Comparison of ENCODE assay signal across 8 cellular contexts in the genomic region with DNA sequence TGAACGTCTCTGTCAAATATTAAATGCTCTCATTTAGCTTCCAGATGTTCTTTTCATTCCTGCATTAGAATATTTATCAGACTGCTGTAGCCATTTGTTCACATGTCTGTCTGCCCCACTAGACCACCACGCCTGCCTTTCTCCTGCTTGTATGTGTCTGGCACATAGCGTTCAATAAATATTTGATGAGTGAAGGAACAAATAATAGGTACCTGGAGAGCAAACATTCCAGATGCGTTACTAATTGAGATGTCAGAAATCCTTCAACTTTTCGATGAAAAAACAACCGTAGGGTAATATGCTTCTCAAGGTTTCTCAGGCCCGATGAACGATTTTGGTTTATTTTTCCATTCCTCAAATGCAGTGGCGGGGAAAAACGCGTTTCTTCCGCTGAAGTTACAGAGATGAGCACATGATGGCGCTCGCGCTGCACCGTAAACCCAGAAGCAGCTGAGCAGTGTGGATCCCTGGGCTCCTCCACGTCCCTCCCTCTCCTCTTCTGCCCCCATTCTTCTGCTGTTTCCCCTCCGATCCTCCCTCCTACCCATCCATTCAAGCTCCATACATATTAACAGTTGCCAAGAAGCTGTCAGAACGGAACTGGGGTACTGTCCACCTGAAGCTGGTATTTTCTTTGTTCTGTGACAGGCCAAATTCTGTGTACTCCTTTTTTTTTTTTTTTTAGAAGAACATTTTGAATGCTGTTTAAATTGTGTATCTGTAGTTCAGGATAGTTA.
DNase-seq lines count a peak whose midpoint lies in the region; ATAC-seq, FAIRE-seq and TF ChIP-seq lines count a peak whose summit lies in the region.

No MANE protein-coding gene starts in this region.

- no peaks in the 10 kb centered on the region for H3K9me3 ChIP-seq in HEK293 (ENCODE audit: control insufficient read depth, insufficient read depth, low read depth, low read length)
- H3K9me3 ChIP-seq in GM12878 (replicated peaks; ENCODE audit: control insufficient read depth, insufficient read depth, low read length), result no peaks in the 10 kb centered on the region

- H3K36me3 ChIP-seq in HEK293 (ENCODE audit: control insufficient read depth in 2 of 2, insufficient read depth in 1 of 2, low read length in 2 of 2) (no peaks in the 10 kb centered on the region), GM12878 (ENCODE audit: control insufficient read depth in 2 of 2, insufficient read depth in 2 of 2, low read length in 1 of 2) (no peaks in the 10 kb centered on the region)

- intact Hi-C loops in GM12878 (cut with micrococcal nuclease; ENCODE audit: unreplicated experiment), result loop anchor here (2.0 kb wide), 1 partner anchor 55 kb away; no protein-coding TSS in a partner anchor

- TF ChIP-seq POLR2A in GM12878 (IDR thresholded peaks at IDR 0.05; ENCODE audit: low read depth, low read length), result no peak

- DNase-seq in DMS 273 treated with DMSO at 0.1 percent for 48 hours (lab: John Stamatoyannopoulos, UW) (peak; percentile 63), NCI-H345 treated with DMSO at 0.1 percent for 48 hours (lab: John Stamatoyannopoulos, UW; ENCODE audit: unreplicated experiment) (peak; percentile 69), GM12878 (ENCODE audit: low read depth, low spot score) (no peak), iPS DF 19.7 (ENCODE audit: low read depth, low spot score) (peak; percentile 47), skeletal muscle cell (ENCODE audit: low read depth) (no peak)
- DNase-seq in central memory CD4-positive, alpha-beta T cell, result no peak
- DNase-seq in activated naive CD4-positive, alpha-beta T cell (lab: John Stamatoyannopoulos, UW), result no peak

- no peak overlapping the region for H3K27ac ChIP-seq in HEK293 (ENCODE audit: extremely low read depth, low read depth, low read length)
- H3K27ac ChIP-seq in GM12878 (ENCODE audit: control insufficient read depth, insufficient read depth), result no peak overlapping the region

- H4K20me1 ChIP-seq in GM12878 (ENCODE audit: control insufficient read depth, insufficient read depth), result no peaks in the 10 kb centered on the region

- TF ChIP-seq CTCF in HEK293 (tag by site-specific recombination; IDR thresholded peaks at IDR 0.05), result peak; percentile 74
- peak; percentile 40 to 61 (median 54); a peak in 5 of 6 replicates for TF ChIP-seq CTCF in GM12878 (IDR thresholded peaks at IDR 0.05 in 2 of 3, conservative IDR thresholded peaks at IDR 0.05 in 1 of 3; ENCODE audit: control insufficient read depth in 2 of 3, extremely low read depth in 1 of 3, insufficient read depth in 1 of 3, low read depth in 3 of 3, low read length in 3 of 3)

- RAD21 ChIA-PET in GM12878 (lab: Charles Lee; ENCODE audit: unreplicated experiment), result interaction anchor here (0.7 to 1.7 kb wide), 6 partner anchors 50 to 1320 kb away, joined by 3 to 12 read pairs (median 4); no protein-coding TSS in a partner anchor

- 25% methylated on average over 19 of the region's 19 CpGs for WGBS in GM12878 (ENCODE audit: insufficient coverage, insufficient replicate concordance, low lambda C conversion rate, missing lambda C conversion rate)

- no peak overlapping the region for H3K4me2 ChIP-seq in GM12878 (ENCODE audit: control insufficient read depth, insufficient read depth)

- POLR2A ChIA-PET in HEK293 (lab: Yijun Ruan, JAX), result interaction anchor here (0.7 kb wide), 1 partner anchor 797 kb away, joined by 4 read pairs; no protein-coding TSS in a partner anchor
- POLR2A ChIA-PET in GM12878 (lab: Charles Lee), result interaction anchor here (0.7 kb wide), 1 partner anchor 48 kb away, joined by 3 read pairs; no protein-coding TSS in a partner anchor

- H3K79me2 ChIP-seq in GM12878 (ENCODE audit: control insufficient read depth, insufficient read depth, low read length), result no peaks in the 10 kb centered on the region

- BruUV-seq in GM12878 (replicated peaks; lab: Mats Ljungman, UMichigan), result no TSS peak

- no peaks in the 10 kb centered on the region for H3K4me1 ChIP-seq in HEK293 (ENCODE audit: control insufficient read depth, insufficient read depth, low read length)
- no peaks in the 10 kb centered on the region for H3K4me1 ChIP-seq in GM12878 (ENCODE audit: control insufficient read depth, insufficient read depth, low read length)

- FAIRE-seq in GM12878 (lab: Jason Lieb, UNC), result no peak

- no peak overlapping the region for H2AFZ ChIP-seq in GM12878 (ENCODE audit: control insufficient read depth, low read depth, low read length)

- in situ Hi-C loops in GM12878 (cut with MboI), result loop anchor here (10.0 kb wide), 1 partner anchor 59 kb away; no protein-coding TSS in a partner anchor

- CTCF ChIA-PET in HEK293 (lab: Yijun Ruan, JAX) (interaction anchor here (0.5 to 6.9 kb wide), 60 partner anchors 8 to 1822 kb away, joined by 3 to 84 read pairs (median 3); partner anchors contain the start of gene LURAP1L), GM12878 (lab: Yijun Ruan, JAX) (interaction anchor here (0.6 to 2.5 kb wide), 9 partner anchors 10 to 1734 kb away, joined by 3 to 25 read pairs (median 4); no protein-coding TSS in a partner anchor)

- H3K27me3 ChIP-seq in GM12878 (replicated peaks in 1 of 2; ENCODE audit: control insufficient read depth in 2 of 2, insufficient read depth in 2 of 2, low read length in 1 of 2), result no peaks in the 10 kb centered on the region

- TF ChIP-seq RAD21 in GM12878 (IDR thresholded peaks at IDR 0.05; ENCODE audit: insufficient read depth, low read depth, low read length), result peak; percentile 50

- no peak overlapping the region for H3K9ac ChIP-seq in GM12878 (ENCODE audit: control insufficient read depth, insufficient read depth, low read length)

- H3K4me3 ChIP-seq in HEK293 (ENCODE audit: low read depth, low read length) (no peak overlapping the region; the same call in 1 of the 2 replicates), GM12878 (no peak overlapping the region), skeletal muscle cell (ENCODE audit: low read depth, low read length) (peak overlapping the region; percentile 31)

- no peak for TF ChIP-seq EP300 in GM12878 (IDR thresholded peaks at IDR 0.05; ENCODE audit: borderline replicate concordance in 1 of 2, control insufficient read depth in 1 of 2, low read depth in 2 of 2, low read length in 2 of 2)

- SMC1A ChIA-PET in GM12878 (lab: Charles Lee; ENCODE audit: uncharacterized antibody, unreplicated experiment), result interaction anchor here (0.6 to 1.5 kb wide), 5 partner anchors 13 to 1099 kb away, joined by 3 to 9 read pairs (median 3); no protein-coding TSS in a partner anchor

- ATAC-seq in GM12878, result peak; percentile 63

TF ChIP-seq in HEK293, 187 proteins besides CTCF, POLR2A, EP300 and RAD21 (continues in another document):
- TF ChIP-seq ZNF394 (tag by site-specific recombination; IDR thresholded peaks at IDR 0.05; ENCODE audit: borderline replicate concordance) (peak; percentile 78; the same call in 1 of the 2 replicates), ZNF677 (tag by site-specific recombination; IDR thresholded peaks at IDR 0.05) (no peak), ZNF660 (tag by site-specific recombination; IDR thresholded peaks at IDR 0.05) (0 out of 2 replicates have a peak, but pooled peaks have one; percentile 35), GLI2 (tag by site-specific recombination; IDR thresholded peaks at IDR 0.05; ENCODE audit: borderline replicate concordance, low read depth) (no peak), ZNF341 (tag by site-specific recombination; IDR thresholded peaks at IDR 0.05; ENCODE audit: low read depth) (peak; percentile 89), ZNF112 (tag by site-specific recombination; IDR thresholded peaks at IDR 0.05) (no peak), ZBTB8A (tag by site-specific recombination; IDR thresholded peaks at IDR 0.05) (no peak), ZNF335 (tag by site-specific recombination; conservative IDR thresholded peaks at IDR 0.05) (0 out of 2 replicates have a peak, but pooled peaks have one; percentile 6)
- TF ChIP-seq, protein P1, sequence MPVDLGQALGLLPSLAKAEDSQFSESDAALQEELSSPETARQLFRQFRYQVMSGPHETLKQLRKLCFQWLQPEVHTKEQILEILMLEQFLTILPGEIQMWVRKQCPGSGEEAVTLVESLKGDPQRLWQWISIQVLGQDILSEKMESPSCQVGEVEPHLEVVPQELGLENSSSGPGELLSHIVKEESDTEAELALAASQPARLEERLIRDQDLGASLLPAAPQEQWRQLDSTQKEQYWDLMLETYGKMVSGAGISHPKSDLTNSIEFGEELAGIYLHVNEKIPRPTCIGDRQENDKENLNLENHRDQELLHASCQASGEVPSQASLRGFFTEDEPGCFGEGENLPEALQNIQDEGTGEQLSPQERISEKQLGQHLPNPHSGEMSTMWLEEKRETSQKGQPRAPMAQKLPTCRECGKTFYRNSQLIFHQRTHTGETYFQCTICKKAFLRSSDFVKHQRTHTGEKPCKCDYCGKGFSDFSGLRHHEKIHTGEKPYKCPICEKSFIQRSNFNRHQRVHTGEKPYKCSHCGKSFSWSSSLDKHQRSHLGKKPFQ (tag by site-specific recombination; IDR thresholded peaks at IDR 0.05), result peak; percentile 90

TF ChIP-seq in GM12878, 131 proteins besides CTCF, POLR2A, EP300 and RAD21 (continues in another document):
- TF ChIP-seq, protein P2, sequence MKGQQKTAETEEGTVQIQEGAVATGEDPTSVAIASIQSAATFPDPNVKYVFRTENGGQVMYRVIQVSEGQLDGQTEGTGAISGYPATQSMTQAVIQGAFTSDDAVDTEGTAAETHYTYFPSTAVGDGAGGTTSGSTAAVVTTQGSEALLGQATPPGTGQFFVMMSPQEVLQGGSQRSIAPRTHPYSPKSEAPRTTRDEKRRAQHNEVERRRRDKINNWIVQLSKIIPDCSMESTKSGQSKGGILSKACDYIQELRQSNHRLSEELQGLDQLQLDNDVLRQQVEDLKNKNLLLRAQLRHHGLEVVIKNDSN (IDR thresholded peaks at IDR 0.05; ENCODE audit: borderline replicate concordance, extremely low read length, insufficient read depth, low read depth, low read length), result no peak
- TF ChIP-seq SMC3 (IDR thresholded peaks at IDR 0.05; ENCODE audit: borderline replicate concordance, low read length) (peak; percentile 43; the same call in 1 of the 2 replicates), SPI1 (IDR thresholded peaks at IDR 0.05; ENCODE audit: borderline replicate concordance, insufficient read depth, low read depth, low read length) (no peak)

Comparison
In these comparisons a context has a peak if more than half of its experiments do, and no peak if none do; other contexts are left out.
1. DNase-seq: peak in DMS 273 treated with DMSO at 0.1 percent for 48 hours (single experiment), NCI-H345 treated with DMSO at 0.1 percent for 48 hours (single experiment) and iPS DF 19.7 (single experiment); none in GM12878 (single experiment), skeletal muscle cell (single experiment), central memory CD4-positive, alpha-beta T cell (single experiment) and activated naive CD4-positive, alpha-beta T cell (0 of 4).